Comparison of ENCODE assay signal across 1 cellular context in genomic region chr7:138755331-138755747, GRCh38.
TF ChIP-seq lines count a peak whose summit lies in the region.

No MANE protein-coding gene starts in this region.

TF ChIP-seq in H1, 55 proteins besides CTCF, POLR2A, EP300 and RAD21:
- TF ChIP-seq SP1 (IDR thresholded peaks at IDR 0.05; ENCODE audit: low read depth, low read length) (peak; percentile 53; the same call in 1 of the 2 replicates), ASH2L (IDR thresholded peaks at IDR 0.05; ENCODE audit: low read length) (peak; percentile 45), ZNF274 (IDR thresholded peaks at IDR 0.05; ENCODE audit: borderline replicate concordance, extremely low read depth, low read length) (no peak), CHD2 (IDR thresholded peaks at IDR 0.05; ENCODE audit: low read length) (no peak), RBBP5 (IDR thresholded peaks at IDR 0.05; ENCODE audit: borderline replicate concordance, low read depth, low read length) (peak; percentile 59; the same call in 1 of the 2 replicates), TEAD4 (IDR thresholded peaks at IDR 0.05; ENCODE audit: low read depth, low read length) (peak; percentile 83), BACH1 (IDR thresholded peaks at IDR 0.05; ENCODE audit: low read length) (no peak), HDAC2 (IDR thresholded peaks at IDR 0.05; ENCODE audit: borderline replicate concordance in 1 of 2, low read depth in 2 of 2, low read length in 2 of 2) (no peak), MAX (IDR thresholded peaks at IDR 0.05) (peak; percentile 64; the same call in 1 of the 2 replicates), HDAC6 (IDR thresholded peaks at IDR 0.05; ENCODE audit: low read depth, low read length) (no peak), E2F6 (IDR thresholded peaks at IDR 0.05) (peak; percentile 43; the same call in 1 of the 2 replicates)
